Comparison of ENCODE assay signal across 8 cellular contexts in genomic region chr13:75482070-75482819, GRCh38. TPM values are rescaled to one million over a fixed set of nuclear protein-coding genes. Genes with fewer than 3 reads are reported as not detected.
A peak's percentile ranks its signal among the peaks of the same experiment; 100 is the strongest.
DNase-seq lines count a peak whose midpoint lies in the region; ATAC-seq and TF ChIP-seq lines count a peak whose summit lies in the region.

Gene TBC1D4 (minus strand): TSS chr13:75482169. CDS start chr13:75481767, 402 bp downstream.

- H3K9me3 ChIP-seq in HEK293 (ENCODE audit: control insufficient read depth, insufficient read depth, low read depth, low read length) (no peaks in the 10 kb centered on the region), MG63 (no peaks in the 10 kb centered on the region), adipocyte (ENCODE audit: control insufficient read depth, low read length) (no peaks in the 10 kb centered on the region), osteoblast (ENCODE audit: low read depth, low read length) (no peaks in the 10 kb centered on the region), uterus (no peaks in the 10 kb centered on the region)

- peak within 1 kb of the TSS; percentile 85 for H3K9ac ChIP-seq in adipocyte (ENCODE audit: low read length)

- H3K4me1 ChIP-seq in HEK293 (ENCODE audit: control insufficient read depth, insufficient read depth, low read length) (no peaks in the 10 kb centered on the region; the same call in 1 of the 2 replicates), adipocyte (ENCODE audit: control insufficient read depth, insufficient read depth, low read length) (peaks cover 22% of the 10 kb centered on the region), osteoblast (ENCODE audit: insufficient read depth, low read length) (peaks cover 42% of the 10 kb centered on the region), uterus (no peaks in the 10 kb centered on the region)

- H3K4me3 ChIP-seq in HEK293 (ENCODE audit: low read depth, low read length) (peak within 1 kb of the TSS; percentile 70), MG63 (peak within 1 kb of the TSS; percentile 58), adipocyte (ENCODE audit: low read length) (peak within 1 kb of the TSS; percentile 83), osteoblast (ENCODE audit: insufficient read depth, low read length) (peak within 1 kb of the TSS; percentile 86), uterus (peak within 1 kb of the TSS; percentile 67 to 88)

- peak; percentile 84 for TF ChIP-seq CTCF in HEK293 (tag by site-specific recombination; IDR thresholded peaks at IDR 0.05)
- peak; percentile 86 for TF ChIP-seq CTCF in osteoblast (IDR thresholded peaks at IDR 0.05; ENCODE audit: extremely low read depth, low read depth, low read length)
- peak; percentile 64 to 91 (median 80) for TF ChIP-seq CTCF in uterus (IDR thresholded peaks at IDR 0.05)

- DNase-seq in MG63: peak; percentile 95
- DNase-seq in SK-N-DZ (ENCODE audit: low spot score): peak; percentile 97
- DNase-seq in adipocyte (ENCODE audit: low read depth): peak; percentile 94
- DNase-seq in Right ventricle myocardium superior: peak; percentile 91
- DNase-seq in osteoblast (ENCODE audit: insufficient read length, low spot score, missing footprints): peak; percentile 94
- peak; percentile 79 to 81 for DNase-seq in uterus

- H2AFZ ChIP-seq in osteoblast (ENCODE audit: low read length): peak within 1 kb of the TSS; percentile 89

- TF ChIP-seq POLR2A in GM10847 (IDR thresholded peaks at IDR 0.05; ENCODE audit: extremely low read depth, insufficient read length) (peak; percentile 18), uterus (IDR thresholded peaks at IDR 0.05) (peak; percentile 27 to 32)

- peak within 1 kb of the TSS; percentile 97 for H3K4me2 ChIP-seq in osteoblast (ENCODE audit: insufficient read depth, low read length)

- CTCF ChIA-PET in HEK293 (lab: Yijun Ruan, JAX): interaction anchor here (0.5 to 2.3 kb wide), 29 partner anchors 9 to 1468 kb away, joined by 3 to 14 read pairs (median 4); partner anchors contain the start of gene UCHL3

- POLR2A ChIA-PET in HEK293 (lab: Yijun Ruan, JAX): interaction anchor here (0.8 to 1.4 kb wide), 6 partner anchors 13 to 68 kb away, joined by 3 to 5 read pairs (median 4); partner anchors contain the start of gene COMMD6

- peak; percentile 89 for ATAC-seq in Right ventricle myocardium superior (ENCODE audit: poor library complexity)

- H4K20me1 ChIP-seq in osteoblast (ENCODE audit: insufficient read depth, low read length): peaks cover 22% of the 10 kb centered on the region

- intact Hi-C loops in Right ventricle myocardium superior (cut with DNase I) (loop anchor here (5.0 to 10.0 kb wide), 3 partner anchors 55 to 157 kb away; partner anchors contain the start of gene COMMD6), uterus (cut with DNase I; ENCODE audit: low total_unique reads) (no loop called here)

- H3K27ac ChIP-seq in HEK293 (ENCODE audit: extremely low read depth, low read depth, low read length) (peak within 1 kb of the TSS; percentile 75; the same call in 1 of the 2 replicates), osteoblast (ENCODE audit: low read depth, low read length) (peak within 1 kb of the TSS; percentile 76), uterus (peak within 1 kb of the TSS; percentile 80 to 84)

- H3K27me3 ChIP-seq in MG63 (no peaks in the 10 kb centered on the region), adipocyte (replicated peaks; ENCODE audit: control insufficient read depth, insufficient read depth, low read length) (no peaks in the 10 kb centered on the region), osteoblast (ENCODE audit: insufficient read depth, low read length) (no peaks in the 10 kb centered on the region), uterus (no peaks in the 10 kb centered on the region)

- H3K36me3 ChIP-seq in HEK293 (ENCODE audit: control insufficient read depth in 2 of 2, insufficient read depth in 1 of 2, low read length in 2 of 2) (no peaks in the 10 kb centered on the region), MG63 (no peaks in the 10 kb centered on the region), adipocyte (ENCODE audit: control insufficient read depth, insufficient read depth, low read length, severe bottlenecking) (no peaks in the 10 kb centered on the region), osteoblast (ENCODE audit: insufficient read depth, low read length) (no peaks in the 10 kb centered on the region), uterus (no peaks in the 10 kb centered on the region)

- H3K79me2 ChIP-seq in osteoblast (ENCODE audit: insufficient read depth, low read length): peaks cover 42% of the 10 kb centered on the region

TF ChIP-seq in HEK293, 187 proteins besides CTCF, POLR2A, EP300 and RAD21 (continues in another document):
- TF ChIP-seq ZNF335 (tag by site-specific recombination; conservative IDR thresholded peaks at IDR 0.05): peak; percentile 88
- no peak for TF ChIP-seq ZNF791 (tag by site-specific recombination; IDR thresholded peaks at IDR 0.05)
- peak; percentile 99 for TF ChIP-seq ZNF223 (tag by site-specific recombination; IDR thresholded peaks at IDR 0.05)
- TF ChIP-seq ZNF843 (tag by site-specific recombination; IDR thresholded peaks at IDR 0.05): peak; percentile 42; the same call in 1 of the 2 replicates
- TF ChIP-seq ZNF174 (tag by site-specific recombination; IDR thresholded peaks at IDR 0.05): no peak
- peak; percentile 63; the same call in 1 of the 2 replicates for TF ChIP-seq ZNF2 (tag by site-specific recombination; IDR thresholded peaks at IDR 0.05)
- peak; percentile 71; the same call in 1 of the 2 replicates for TF ChIP-seq ZXDB (tag by site-specific recombination; IDR thresholded peaks at IDR 0.05)
- no peak for TF ChIP-seq ZNF513 (tag by site-specific recombination; IDR thresholded peaks at IDR 0.05)
- peak; percentile 87; the same call in 1 of the 2 replicates for TF ChIP-seq ZNF610 (tag by site-specific recombination; IDR thresholded peaks at IDR 0.05; ENCODE audit: borderline replicate concordance)
- TF ChIP-seq ZFP69B (tag by site-specific recombination; IDR thresholded peaks at IDR 0.05): peak; percentile 91
- TF ChIP-seq ZNF837 (tag by site-specific recombination; IDR thresholded peaks at IDR 0.05): peak; percentile 71; the same call in 1 of the 2 replicates
- TF ChIP-seq ZNF416 (tag by site-specific recombination; IDR thresholded peaks at IDR 0.05): no peak
- TF ChIP-seq SP7 (tag by site-specific recombination; IDR thresholded peaks at IDR 0.05): peak; percentile 85
- no peak for TF ChIP-seq ZBTB1 (tag by site-specific recombination; IDR thresholded peaks at IDR 0.05)
- TF ChIP-seq ZNF561 (tag by site-specific recombination; IDR thresholded peaks at IDR 0.05; ENCODE audit: borderline replicate concordance): peak; percentile 85; the same call in 1 of the 2 replicates
- TF ChIP-seq ZNF24 (tag by site-specific recombination; IDR thresholded peaks at IDR 0.05): peak; percentile 80
- peak; percentile 63; the same call in 1 of the 2 replicates for TF ChIP-seq GLI4 (tag by site-specific recombination; IDR thresholded peaks at IDR 0.05)
- no peak for TF ChIP-seq GFI1B (tag by site-specific recombination; IDR thresholded peaks at IDR 0.05)
- peak; percentile 85; the same call in 1 of the 2 replicates for TF ChIP-seq ZNF449 (tag by site-specific recombination; IDR thresholded peaks at IDR 0.05)
- no peak for TF ChIP-seq ZBTB48 (tag by site-specific recombination; IDR thresholded peaks at IDR 0.05)
- peak; percentile 78 for TF ChIP-seq ZFHX2 (tag by site-specific recombination; conservative IDR thresholded peaks at IDR 0.05)
- no peak for TF ChIP-seq ZNF555 (tag by site-specific recombination; conservative IDR thresholded peaks at IDR 0.05)
- TF ChIP-seq ZBTB17 (tag by site-specific recombination; IDR thresholded peaks at IDR 0.05): peak; percentile 97
- TF ChIP-seq ZBTB20 (tag by site-specific recombination; IDR thresholded peaks at IDR 0.05): peak; percentile 63; the same call in 1 of the 2 replicates
- TF ChIP-seq ZFP37 (tag by site-specific recombination; IDR thresholded peaks at IDR 0.05): peak; percentile 85; the same call in 1 of the 2 replicates
- TF ChIP-seq SP2 (tag by site-specific recombination; IDR thresholded peaks at IDR 0.05): peak; percentile 86
- peak; percentile 86; the same call in 1 of the 2 replicates for TF ChIP-seq SP3 (tag by site-specific recombination; IDR thresholded peaks at IDR 0.05)

RNA-seq across cellular contexts. Expression of gene TBC1D4, which starts in this region (rescaled TPM):
- 9.2 and 18.8 TPM in 2 replicates for total RNA-seq in MG63 (2014; rRNA removed; shearing (Covaris generic); ENCODE audit: low replicate concordance)
- polyA plus RNA-seq in SK-N-DZ (2014; cell fraction: cytosol; rRNA removed): 20.4 and 25.7 TPM in 2 replicates
- 32.4 and 46.2 TPM in 2 replicates for polyA plus RNA-seq in SK-N-DZ (2014; cell fraction: nucleus; rRNA removed)
- total RNA-seq in Right ventricle myocardium superior (107 TPM), osteoblast (18.6 and 19.5 TPM in 2 replicates), uterus (10 to 100 TPM; 20.2 to 74.7 (median 30.9) TPM)

Comparison
In these comparisons a context has a peak if more than half of its experiments do, and no peak if none do; other contexts are left out.
1. Peak in every context shown above with its lines: DNase-seq, ATAC-seq, H3K4me3 ChIP-seq and H3K27ac ChIP-seq.